In the genomic region with DNA sequence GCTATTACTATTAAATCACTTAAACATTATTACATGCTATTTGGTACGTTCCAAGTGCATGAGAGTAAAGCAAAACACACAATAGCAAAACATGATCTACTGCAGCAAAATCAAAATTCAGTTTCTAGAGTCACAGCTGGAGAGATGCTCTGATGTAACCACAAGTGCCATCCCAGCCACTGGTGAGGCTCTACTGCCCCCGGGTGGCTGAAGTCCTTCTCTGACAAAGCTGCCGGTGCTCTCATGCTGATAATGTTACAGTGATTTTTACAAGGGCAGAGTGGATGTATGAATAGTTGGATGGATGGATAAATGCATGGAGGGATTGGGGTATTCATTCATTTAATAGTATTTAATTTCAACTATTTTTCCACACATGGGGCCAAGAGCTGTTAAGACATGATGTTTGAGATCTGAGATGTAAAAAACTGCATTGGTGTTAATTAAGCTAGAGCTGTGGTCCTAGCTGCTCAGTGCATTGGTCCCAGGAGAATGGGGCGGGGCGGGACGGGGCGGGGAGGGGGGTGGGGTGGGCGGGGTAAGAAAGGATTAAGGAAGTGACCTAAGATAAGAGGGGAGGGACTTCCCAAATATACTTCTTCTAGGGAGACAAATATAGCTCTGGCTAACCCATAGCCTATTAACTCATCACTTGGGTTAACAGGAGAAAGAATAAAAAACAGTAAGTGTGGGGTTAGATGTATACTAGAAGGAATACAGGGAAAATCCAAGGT, we compare ENCODE assay signal across 8 cellular contexts. TPM values are rescaled to one million over a fixed set of nuclear protein-coding genes. Genes with fewer than 3 reads are reported as not detected.
DNase-seq lines count a peak whose midpoint lies in the region; ATAC-seq and TF ChIP-seq lines count a peak whose summit lies in the region.

No MANE protein-coding gene starts in this region.

- peaks cover 2% of the 10 kb centered on the region for H3K4me1 Mint-ChIP-seq in activated CD4-positive, alpha-beta T cell treated with anti-CD3 and anti-CD28 coated beads, Interleukin-2, amount 10 ng/mL, durations not matched to agents 7 days and 5 days

- no peaks in the 10 kb centered on the region for H3K36me3 ChIP-seq in right lobe of liver

- CTCF ChIA-PET in activated CD4-positive, alpha-beta T cell treated with anti-CD3 and anti-CD28 coated beads, Interleukin-2, amount 10 ng/mL, durations not matched to agents 7 days and 5 days (lab: Charles Lee): interaction anchor here (0.7 to 1.1 kb wide), 3 partner anchors 21 to 375 kb away, joined by 3 to 4 read pairs (median 4); no protein-coding TSS in a partner anchor

- peaks cover 3% of the 10 kb centered on the region for H3K9me3 Mint-ChIP-seq in activated CD4-positive, alpha-beta T cell treated with anti-CD3 and anti-CD28 coated beads, Interleukin-2, amount 10 ng/mL, durations not matched to agents 7 days and 5 days

- no peak overlapping the region for H3K4me3 ChIP-seq in right lobe of liver

- no peaks in the 10 kb centered on the region for H3K36me3 Mint-ChIP-seq in activated CD4-positive, alpha-beta T cell treated with anti-CD3 and anti-CD28 coated beads, Interleukin-2, amount 10 ng/mL, durations not matched to agents 7 days and 5 days (ENCODE audit: low read depth)

- H3K4me1 ChIP-seq in right lobe of liver: no peaks in the 10 kb centered on the region

- no peak overlapping the region for H3K4me3 Mint-ChIP-seq in activated CD4-positive, alpha-beta T cell treated with anti-CD3 and anti-CD28 coated beads, Interleukin-2, amount 10 ng/mL, durations not matched to agents 7 days and 5 days

- no peak overlapping the region for H3K27ac Mint-ChIP-seq in activated CD4-positive, alpha-beta T cell treated with anti-CD3 and anti-CD28 coated beads, Interleukin-2, amount 10 ng/mL, durations not matched to agents 7 days and 5 days

- TF ChIP-seq CTCF in right lobe of liver (IDR thresholded peaks at IDR 0.05): peak; percentile 67 to 88 (median 84)

- DNase-seq in C1 segment of cervical spinal cord (lab: John Stamatoyannopoulos, UW): peak in 11 of 14 donors; percentile 5 to 70 (median 44)
- peak; percentile 89 to 95 for DNase-seq in NCI-H524 (lab: John Stamatoyannopoulos, UW)
- peak; percentile 73 for DNase-seq in activated CD4-positive, alpha-beta T cell treated with anti-CD3 and anti-CD28 coated beads, Interleukin-2, amount 10 ng/mL, durations not matched to agents 7 days and 5 days
- DNase-seq in dermis microvascular lymphatic vessel endothelial cell (ENCODE audit: low read depth in 2 of 2): peak; percentile 45 to 69
- peak; percentile 69 to 72 (median 71) for DNase-seq in right lobe of liver
- DNase-seq in stimulated activated CD8-positive, alpha-beta memory T cell treated with anti-CD3 and anti-CD28 coated beads, Interleukin-12 subunit alpha, Interleukin-12 subunit beta, amount 100 ng/mL, for 24 hours (ENCODE audit: extremely low read depth): peak; percentile 14

- POLR2A ChIA-PET in activated CD4-positive, alpha-beta T cell treated with anti-CD3 and anti-CD28 coated beads, Interleukin-2, amount 10 ng/mL, durations not matched to agents 7 days and 5 days (lab: Charles Lee): no interaction called here

- no peaks in the 10 kb centered on the region for H3K9me3 ChIP-seq in right lobe of liver

- ATAC-seq in HG02798 (IDR thresholded peaks at IDR 0.05; ENCODE audit: poor library complexity, unreplicated experiment) (peak; percentile 62), right lobe of liver (peak; percentile 84 to 93 (median 92)), GM18505 (IDR thresholded peaks at IDR 0.05; ENCODE audit: unreplicated experiment) (no peak)

- intact Hi-C loops in right lobe of liver (cut with DNase I): no loop called here

- 2% methylated on average over 8 of the region's 8 CpGs for WGBS in right lobe of liver (ENCODE audit: insufficient coverage, low coverage, low lambda C conversion rate, missing lambda C conversion rate)

- TF ChIP-seq POLR2A in right lobe of liver (IDR thresholded peaks at IDR 0.05): no peak
- no peak for TF ChIP-seq POLR2A in GM18505 (IDR thresholded peaks at IDR 0.05; ENCODE audit: borderline replicate concordance, extremely low read depth, insufficient read depth, insufficient read length)

- H3K27me3 ChIP-seq in right lobe of liver: no peaks in the 10 kb centered on the region

- H3K27ac ChIP-seq in right lobe of liver: no peak overlapping the region

- peaks cover 31% of the 10 kb centered on the region for H3K27me3 Mint-ChIP-seq in activated CD4-positive, alpha-beta T cell treated with anti-CD3 and anti-CD28 coated beads, Interleukin-2, amount 10 ng/mL, durations not matched to agents 7 days and 5 days

RNA-seq across cellular contexts. Expression of a gene that starts 5.3 kb away (rescaled TPM):
- under 1 TPM; 0.23 to 0.50 TPM for total RNA-seq in activated CD4-positive, alpha-beta T cell treated with anti-CD3 and anti-CD28 coated beads, Interleukin-2, amount 10 ng/mL, durations not matched to agents 7 days and 5 days
- total RNA-seq in dermis microvascular lymphatic vessel endothelial cell (1.4 and 1.9 TPM in 2 replicates), right lobe of liver (1 to 10 TPM in 4 of 6 experiments, under 1 TPM in 2; 0.26 to 2.8 (median 1.4) TPM)

Comparison
In these comparisons a context has a peak if more than half of its experiments do, and no peak if none do; other contexts are left out.
1. DNase-seq: peak in every context shown above with its lines; median percentile 92 in NCI-H524; 73 in activated CD4-positive, alpha-beta T cell treated with anti-CD3 and anti-CD28 coated beads, Interleukin-2, amount 10 ng/mL, durations not matched to agents 7 days and 5 days; 71 in right lobe of liver; 57 in dermis microvascular lymphatic vessel endothelial cell; 44 in C1 segment of cervical spinal cord; 14 in stimulated activated CD8-positive, alpha-beta memory T cell treated with anti-CD3 and anti-CD28 coated beads, Interleukin-12 subunit alpha, Interleukin-12 subunit beta, amount 100 ng/mL, for 24 hours.